ENCODE assay signal across 18 cellular contexts in the genomic region with DNA sequence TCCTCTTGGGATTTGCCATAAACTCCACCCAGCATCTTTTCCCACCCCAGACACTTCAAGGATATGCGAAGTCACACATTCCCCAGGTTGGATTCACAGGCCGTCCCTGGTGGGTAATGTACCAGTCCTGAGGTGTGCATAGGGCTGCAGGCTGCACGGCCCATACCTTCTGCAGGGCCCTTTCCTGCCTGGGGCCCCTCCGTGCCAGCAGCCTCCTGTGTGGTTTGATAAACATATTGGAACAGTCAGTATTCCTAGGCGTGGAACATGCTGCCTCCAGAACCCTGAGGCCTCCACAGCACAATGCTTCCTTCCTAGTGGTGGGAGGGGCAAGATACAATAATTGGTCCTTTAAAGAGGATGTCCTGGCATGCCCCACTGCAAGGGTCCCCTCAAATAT. TPM values are rescaled to one million over a fixed set of nuclear protein-coding genes. Genes with fewer than 3 reads are reported as not detected.
DNase-seq lines count a peak whose midpoint lies in the region; ATAC-seq and TF ChIP-seq lines count a peak whose summit lies in the region.
"Had no signal": no experiment of that assay in that cellular context is flagged by ENCODE, and none has a peak within 500 bp of the region (broad histone marks: within the 10 kb centered on the region; RNA-seq: fewer than 3 reads in every experiment).

No MANE protein-coding gene starts in this region.

- no peak overlapping the region for H2AFZ ChIP-seq in OCI-LY7 (ENCODE audit: low read length)

- no peaks in the 10 kb centered on the region for H3K27me3 ChIP-seq in naive thymus-derived CD4-positive, alpha-beta T cell (ENCODE audit: control insufficient read depth in 2 of 2, insufficient read depth in 2 of 2, low read length in 2 of 2)
- H3K27me3 ChIP-seq: Peyer's patch had no signal

- no peak overlapping the region for H3K4me3 ChIP-seq in OCI-LY7 (ENCODE audit: low read depth, low read length, poor library complexity, severe bottlenecking)
- H3K4me3 ChIP-seq in naive thymus-derived CD4-positive, alpha-beta T cell (ENCODE audit: low read length): no peak overlapping the region
- H3K4me3 ChIP-seq: Peyer's patch had no signal

- no TSS peak for BruUV-seq in OCI-LY7 (replicated peaks; lab: Mats Ljungman, UMichigan)

- H3K4me1 Mint-ChIP-seq in activated naive CD8-positive, alpha-beta T cell (ENCODE audit: low read depth): peaks cover 22% of the 10 kb centered on the region
- H3K4me1 Mint-ChIP-seq in activated naive CD8-positive, alpha-beta T cell treated with anti-CD3 and anti-CD28 coated beads for 36 hours: peaks cover 22% of the 10 kb centered on the region
- H3K4me1 Mint-ChIP-seq in naive thymus-derived CD4-positive, alpha-beta T cell: peaks cover 14 to 42% (median 37%) of the 10 kb centered on the region in 7 donors
- H3K4me1 Mint-ChIP-seq in type B pancreatic cell (ENCODE audit: unreplicated experiment): peaks cover 6% of the 10 kb centered on the region

- no peak for DNase-seq in activated naive CD8-positive, alpha-beta T cell treated with anti-CD3 and anti-CD28 coated beads for 36 hours
- DNase-seq in OCI-LY7 (ENCODE audit: low spot score) (no peak), type B pancreatic cell (ENCODE audit: extremely low spot score, unreplicated experiment) (no peak), activated gamma-delta T cell (lab: John Stamatoyannopoulos, UW) (no peak), HEK293T (ENCODE audit: extremely low spot score) (no peak)
- no peak for DNase-seq in naive thymus-derived CD4-positive, alpha-beta T cell
- DNase-seq: DND-41, GDM1, GOT3, KG1, NCI-H1105, NCI-H1694 treated with DMSO at 0.1 percent for 48 hours, NCI-H446, NCI-H748 treated with DMSO at 0.1 percent for 48 hours, Peyer's patch, SHP77 treated with DMSO at 0.1 percent for 48 hours had no signal

- H3K9me2 ChIP-seq in OCI-LY7 (ENCODE audit: insufficient read depth, low read length): no peaks in the 10 kb centered on the region

- POLR2A ChIA-PET in OCI-LY7 (lab: Charles Lee) (no interaction called here), HEK293T (lab: Yijun Ruan, JAX) (no interaction called here)
- POLR2A ChIA-PET in naive thymus-derived CD4-positive, alpha-beta T cell (lab: Charles Lee): interaction anchor here (0.8 to 2.9 kb wide), 4 partner anchors 16 to 32 kb away, joined by 3 to 20 read pairs (median 4); a partner anchor contains a TSS

- peaks cover 68% of the 10 kb centered on the region for H3K36me3 ChIP-seq in OCI-LY7 (ENCODE audit: insufficient read depth, low read length)
- H3K36me3 ChIP-seq in naive thymus-derived CD4-positive, alpha-beta T cell (ENCODE audit: control insufficient read depth in 2 of 3, insufficient read depth in 3 of 3, low read length in 3 of 3): peaks cover 0 to 56% (median 10%) of the 10 kb centered on the region in 3 experiments

- peak overlapping the region; percentile 93 for H3K27ac ChIP-seq in OCI-LY7 (ENCODE audit: low read depth, low read length, poor library complexity, severe bottlenecking)
- peak overlapping the region; percentile 53 for H3K27ac ChIP-seq in naive thymus-derived CD4-positive, alpha-beta T cell (ENCODE audit: low read depth, low read length)
- H3K27ac ChIP-seq: Peyer's patch had no signal

- H3K27ac Mint-ChIP-seq in activated naive CD8-positive, alpha-beta T cell: peak overlapping the region; percentile 76
- H3K27ac Mint-ChIP-seq in activated naive CD8-positive, alpha-beta T cell treated with anti-CD3 and anti-CD28 coated beads for 36 hours: no peak overlapping the region
- peak overlapping the region in 7 of 9 donors; percentile 86 to 96 (median 94) for H3K27ac Mint-ChIP-seq in naive thymus-derived CD4-positive, alpha-beta T cell
- peak overlapping the region; percentile 96 for H3K27ac Mint-ChIP-seq in type B pancreatic cell

- TF ChIP-seq CTCF in OCI-LY7 (conservative IDR thresholded peaks at IDR 0.05; ENCODE audit: low read length) (no peak), type B pancreatic cell (conservative IDR thresholded peaks at IDR 0.05) (no peak)

- 0 out of 2 replicates have a peak overlapping the region, but pooled peaks have one; percentile 21 for H3K4me2 ChIP-seq in OCI-LY7 (ENCODE audit: low read length)

- ATAC-seq in naive thymus-derived CD4-positive, alpha-beta T cell: no peak
- ATAC-seq in HG02610 (IDR thresholded peaks at IDR 0.05; ENCODE audit: unreplicated experiment): no peak

- no peaks in the 10 kb centered on the region for H3K9me3 ChIP-seq in OCI-LY7 (ENCODE audit: low read length)
- no peaks in the 10 kb centered on the region for H3K9me3 ChIP-seq in naive thymus-derived CD4-positive, alpha-beta T cell (ENCODE audit: control insufficient read depth in 2 of 3, low read length in 3 of 3)
- H3K9me3 ChIP-seq: Peyer's patch had no signal

- H3K4me3 Mint-ChIP-seq in activated naive CD8-positive, alpha-beta T cell: no peak overlapping the region
- H3K4me3 Mint-ChIP-seq in activated naive CD8-positive, alpha-beta T cell treated with anti-CD3 and anti-CD28 coated beads for 36 hours: no peak overlapping the region
- peak overlapping the region in 5 of 10 donors; percentile 12 to 84 (median 72) for H3K4me3 Mint-ChIP-seq in naive thymus-derived CD4-positive, alpha-beta T cell
- no peak overlapping the region for H3K4me3 Mint-ChIP-seq in type B pancreatic cell

- peaks cover 57% of the 10 kb centered on the region for H3K4me1 ChIP-seq in OCI-LY7 (ENCODE audit: insufficient read depth, low read length, poor library complexity, severe bottlenecking)
- peaks cover 0 to 25% of the 10 kb centered on the region in 2 donors for H3K4me1 ChIP-seq in naive thymus-derived CD4-positive, alpha-beta T cell (ENCODE audit: control insufficient read depth in 2 of 2, insufficient read depth in 2 of 2, low read length in 2 of 2)
- H3K4me1 ChIP-seq: Peyer's patch had no signal

- no peaks in the 10 kb centered on the region for H3K9me3 Mint-ChIP-seq in activated naive CD8-positive, alpha-beta T cell (ENCODE audit: low read depth)
- H3K9me3 Mint-ChIP-seq in activated naive CD8-positive, alpha-beta T cell treated with anti-CD3 and anti-CD28 coated beads for 36 hours: no peaks in the 10 kb centered on the region
- H3K9me3 Mint-ChIP-seq in naive thymus-derived CD4-positive, alpha-beta T cell: no peaks in the 10 kb centered on the region
- peaks cover 5% of the 10 kb centered on the region for H3K9me3 Mint-ChIP-seq in type B pancreatic cell

- no peaks in the 10 kb centered on the region for H4K20me1 ChIP-seq in OCI-LY7 (ENCODE audit: insufficient read depth, low read length)

- CTCF ChIA-PET in OCI-LY7 (lab: Charles Lee; ENCODE audit: unreplicated experiment) (no interaction called here), HEK293T (lab: Yijun Ruan, JAX) (no interaction called here)
- CTCF ChIA-PET in naive thymus-derived CD4-positive, alpha-beta T cell (lab: Charles Lee): no interaction called here

- intact Hi-C loops in OCI-LY7 (cut with micrococcal nuclease; ENCODE audit: unreplicated experiment): no loop called here
- intact Hi-C loops in naive thymus-derived CD4-positive, alpha-beta T cell (cut with micrococcal nuclease): loop anchor here in 1 of 2 donors (1.0 to 2.0 kb wide), 3 partner anchors 26 to 68 kb away; a partner anchor contains a TSS

- H3K27me3 Mint-ChIP-seq in activated naive CD8-positive, alpha-beta T cell: no peaks in the 10 kb centered on the region
- H3K27me3 Mint-ChIP-seq in activated naive CD8-positive, alpha-beta T cell treated with anti-CD3 and anti-CD28 coated beads for 36 hours: no peaks in the 10 kb centered on the region
- no peaks in the 10 kb centered on the region for H3K27me3 Mint-ChIP-seq in naive thymus-derived CD4-positive, alpha-beta T cell
- H3K27me3 Mint-ChIP-seq in type B pancreatic cell: no peaks in the 10 kb centered on the region

- peaks cover 8% of the 10 kb centered on the region for H3K36me3 Mint-ChIP-seq in activated naive CD8-positive, alpha-beta T cell
- peaks cover 26% of the 10 kb centered on the region for H3K36me3 Mint-ChIP-seq in activated naive CD8-positive, alpha-beta T cell treated with anti-CD3 and anti-CD28 coated beads for 36 hours
- H3K36me3 Mint-ChIP-seq in naive thymus-derived CD4-positive, alpha-beta T cell: peaks cover 12 to 39% (median 23%) of the 10 kb centered on the region in 5 donors
- H3K36me3 Mint-ChIP-seq in type B pancreatic cell: peaks cover 18% of the 10 kb centered on the region

- H3K79me2 ChIP-seq in OCI-LY7 (ENCODE audit: insufficient read depth, low read depth, low read length): no peaks in the 10 kb centered on the region

TF ChIP-seq in HEK293T, 16 proteins besides CTCF, POLR2A, EP300 and RAD21:
- TF ChIP-seq BHLHE40 (IDR thresholded peaks at IDR 0.05; ENCODE audit: borderline replicate concordance) (no peak), FOXA1 (IDR thresholded peaks at IDR 0.05) (no peak), FOXK2 (IDR thresholded peaks at IDR 0.05) (no peak)

RNA-seq across cellular contexts. Expression of a gene that starts 26.6 kb away (rescaled TPM):
- total RNA-seq in activated naive CD8-positive, alpha-beta T cell treated with anti-CD3 and anti-CD28 coated beads for 36 hours: 10 to 100 TPM; 25.3 to 25.9 TPM
- 44.3 and 48.0 TPM in 2 replicates for total RNA-seq in OCI-LY7 (2014; rRNA removed; shearing (Covaris generic))
- 48.3 and 54.5 TPM in 2 replicates for total RNA-seq in OCI-LY7 (2022)
- 10 to 100 TPM; 17.6 to 35.0 (median 27.2) TPM for total RNA-seq in naive thymus-derived CD4-positive, alpha-beta T cell
- 10 to 100 TPM; 47.2 to 51.4 TPM for polyA plus RNA-seq in naive thymus-derived CD4-positive, alpha-beta T cell
- total RNA-seq in type B pancreatic cell (ENCODE audit: low replicate concordance): 13.8 and 19.1 TPM in 2 replicates

RNA-seq across cellular contexts. Expression of a gene that starts 32.0 kb away (rescaled TPM):
- total RNA-seq in activated naive CD8-positive, alpha-beta T cell treated with anti-CD3 and anti-CD28 coated beads for 36 hours: 10 to 100 TPM; 32.3 to 34.7 TPM
- total RNA-seq in OCI-LY7 (2014; rRNA removed; shearing (Covaris generic)): 17.0 and 18.1 TPM in 2 replicates
- total RNA-seq in OCI-LY7 (2022) (60.8 and 65.2 TPM in 2 replicates), type B pancreatic cell (ENCODE audit: low replicate concordance) (26.4 and 28.6 TPM in 2 replicates)
- 10 to 100 TPM; 24.7 to 60.8 (median 40.0) TPM for total RNA-seq in naive thymus-derived CD4-positive, alpha-beta T cell
- polyA plus RNA-seq in naive thymus-derived CD4-positive, alpha-beta T cell: 10 to 100 TPM; 62.5 to 76.2 TPM
